9 cellular contexts compared by ENCODE assay signal in genomic region chr16:2539838-2540458, GRCh38. TPM values are rescaled to one million over a fixed set of nuclear protein-coding genes. Genes with fewer than 3 reads are reported as not detected.
DNase-seq lines count a peak whose midpoint lies in the region; ATAC-seq, FAIRE-seq and TF ChIP-seq lines count a peak whose summit lies in the region.
"Not testable (repeated sequence)": the region's sequence is repeated elsewhere in the genome, so short reads cannot be mapped to it uniquely, and the experiment has no call there.
"Had no signal": no experiment of that assay in that cellular context is flagged by ENCODE, and none has a peak within 500 bp of the region (broad histone marks: within the 10 kb centered on the region; RNA-seq: fewer than 3 reads in every experiment).

No MANE protein-coding gene starts in this region.

- ATAC-seq in K562, result peak; percentile 19; the same call in 1 of the 3 replicates

- H3K4me1 Mint-ChIP-seq in activated CD4-positive, alpha-beta memory T cell treated with anti-CD3 and anti-CD28 coated beads for 36 hours (ENCODE audit: low read depth), result peaks cover 41% of the 10 kb centered on the region

- DNase-seq in AG04449 (ENCODE audit: low read depth, low spot score); smooth muscle cell (lab: John Stamatoyannopoulos, UW; ENCODE audit: unreplicated experiment): not testable (repeated sequence)
- DNase-seq in GM12865 (ENCODE audit: low read depth) (peak; percentile 63), NCI-H82 (lab: John Stamatoyannopoulos, UW) (peak; percentile 30), K562 (ENCODE audit: extremely low read depth in 1 of 4, low spot score in 3 of 4) (peak in 1 of 4 experiments; percentile 42), fibroblast of pulmonary artery (ENCODE audit: low read depth) (peak; percentile 27), midbrain (lab: John Stamatoyannopoulos, UW) (peak; percentile 23)
- peak; percentile 66 for DNase-seq in activated CD4-positive, alpha-beta memory T cell treated with anti-CD3 and anti-CD28 coated beads for 36 hours

- H3K4me3 ChIP-seq in AG04449 (ENCODE audit: low read depth, low read length); GM12865 (ENCODE audit: low read depth, low read length); K562; fibroblast of pulmonary artery (replicated peaks; ENCODE audit: low read depth, low read length); smooth muscle cell: not testable (repeated sequence)

- peak; percentile 90 for FAIRE-seq in K562 (lab: Jason Lieb, UNC)

- not testable (repeated sequence) for H3K4me2 ChIP-seq in K562 (ENCODE audit: insufficient read depth, low read length); smooth muscle cell

- not testable (repeated sequence) for H3K27ac Mint-ChIP-seq in activated CD4-positive, alpha-beta memory T cell treated with anti-CD3 and anti-CD28 coated beads for 36 hours

- POLR2A ChIA-PET in AG04449 (lab: Yijun Ruan, JAX); activated CD4-positive, alpha-beta memory T cell treated with anti-CD3 and anti-CD28 coated beads for 36 hours (lab: Charles Lee); K562 (lab: Yijun Ruan, JAX): not testable (repeated sequence)

- intact Hi-C loops in activated CD4-positive, alpha-beta memory T cell treated with anti-CD3 and anti-CD28 coated beads for 36 hours (cut with micrococcal nuclease); K562 (cut with micrococcal nuclease): not testable (repeated sequence)

- WGBS in K562 (ENCODE audit: insufficient coverage, low coverage, missing lambda C conversion rate), result 82% methylated on average over 13 of the region's 15 CpGs
- 82% methylated on average over 15 of the region's 15 CpGs for WGBS in smooth muscle cell (ENCODE audit: low lambda C conversion rate)

- not testable (repeated sequence) for H3K9me3 ChIP-seq in K562 (replicated peaks; ENCODE audit: control insufficient read depth, insufficient read depth, low read depth, low read length); smooth muscle cell (replicated peaks; ENCODE audit: low read depth)

- TF ChIP-seq CTCF in AG04449 (IDR thresholded peaks at IDR 0.05; ENCODE audit: insufficient read depth, low read length, missing control alignments), result peak; percentile 42
- TF ChIP-seq CTCF in GM12865 (IDR thresholded peaks at IDR 0.05; ENCODE audit: insufficient read depth, low read depth, low read length, missing control alignments), result peak; percentile 43
- peak; percentile 22 to 44 (median 26); a peak in 2 of 6 replicates for TF ChIP-seq CTCF in K562 (IDR thresholded peaks at IDR 0.05 in 2 of 3, conservative IDR thresholded peaks at IDR 0.05 in 1 of 3; ENCODE audit: insufficient read depth in 2 of 3, low read depth in 1 of 3, low read length in 3 of 3)
- TF ChIP-seq CTCF in fibroblast of pulmonary artery (IDR thresholded peaks at IDR 0.05; ENCODE audit: low read length, missing control alignments), result peak; percentile 36
- TF ChIP-seq CTCF in smooth muscle cell (IDR thresholded peaks at IDR 0.05; ENCODE audit: borderline replicate concordance, insufficient read depth, poor library complexity, severe bottlenecking), result peak; percentile 39

- not testable (repeated sequence) for H3K27me3 Mint-ChIP-seq in activated CD4-positive, alpha-beta memory T cell treated with anti-CD3 and anti-CD28 coated beads for 36 hours

- not testable (repeated sequence) for H4K20me1 ChIP-seq in K562 (replicated peaks; ENCODE audit: control insufficient read depth, insufficient read depth, low read length)
- H4K20me1 ChIP-seq in smooth muscle cell (ENCODE audit: low read depth), result peaks cover 55% of the 10 kb centered on the region

- H3F3A ChIP-seq in smooth muscle cell (ENCODE audit: low read depth), result not testable (repeated sequence)

- CTCF ChIA-PET in AG04449 (lab: Yijun Ruan, JAX); activated CD4-positive, alpha-beta memory T cell treated with anti-CD3 and anti-CD28 coated beads for 36 hours (lab: Charles Lee); K562 (lab: Yijun Ruan, JAX; ENCODE audit: low intra/inter-chr PET ratio): not testable (repeated sequence)

- not testable (repeated sequence) for H3K9me1 ChIP-seq in K562 (ENCODE audit: control insufficient read depth, insufficient read depth, low read length)

- TF ChIP-seq RAD21 in K562 (CRISPR knock-in tag; conservative IDR thresholded peaks at IDR 0.05 in 1 of 2, IDR thresholded peaks at IDR 0.05 in 1 of 2), result not testable (repeated sequence)

- peaks cover 12 to 25% of the 10 kb centered on the region in 2 experiments; a peak in 4 of 5 replicates for H3K4me1 ChIP-seq in K562 (replicated peaks in 1 of 2; ENCODE audit: control insufficient read depth in 2 of 2, insufficient read depth in 2 of 2, low read length in 2 of 2)
- H3K4me1 ChIP-seq in smooth muscle cell (ENCODE audit: low read depth), result not testable (repeated sequence)

- peak overlapping the region; percentile 83 for H3K4me3 Mint-ChIP-seq in activated CD4-positive, alpha-beta memory T cell treated with anti-CD3 and anti-CD28 coated beads for 36 hours

- not testable (repeated sequence) for H3K9ac ChIP-seq in K562 (ENCODE audit: insufficient read depth in 1 of 2, low read depth in 2 of 2, low read length in 2 of 2); smooth muscle cell (ENCODE audit: low read depth)

- H3K27ac ChIP-seq in K562 (ENCODE audit: extremely low read depth, low read depth, low read length); smooth muscle cell (ENCODE audit: low read depth): not testable (repeated sequence)

- not testable (repeated sequence) for H3K9me3 Mint-ChIP-seq in activated CD4-positive, alpha-beta memory T cell treated with anti-CD3 and anti-CD28 coated beads for 36 hours

- peaks cover 16% of the 10 kb centered on the region; the same call in 2 of the 3 replicates for H3K36me3 ChIP-seq in K562 (ENCODE audit: control insufficient read depth, insufficient read depth, low read length)
- not testable (repeated sequence) for H3K36me3 ChIP-seq in smooth muscle cell (ENCODE audit: low read depth)

- TF ChIP-seq EP300 in K562 (IDR thresholded peaks at IDR 0.05; ENCODE audit: low read length), result not testable (repeated sequence)

- in situ Hi-C loops in K562 (cut with MboI), result loop anchor here (5.0 kb wide), 1 partner anchor 117 kb away; no protein-coding TSS in a partner anchor

- TF ChIP-seq POLR2A in K562 (conservative IDR thresholded peaks at IDR 0.05), result not testable (repeated sequence)

- not testable (repeated sequence) for H3K27me3 ChIP-seq in K562 (ENCODE audit: control insufficient read depth in 2 of 2, insufficient read depth in 2 of 2, low read length in 2 of 2); smooth muscle cell (ENCODE audit: low read depth)

- not testable (repeated sequence) for H3K36me3 Mint-ChIP-seq in activated CD4-positive, alpha-beta memory T cell treated with anti-CD3 and anti-CD28 coated beads for 36 hours

- H3K79me2 ChIP-seq in K562 (ENCODE audit: control insufficient read depth, insufficient read depth, low read length), result peaks cover 40% of the 10 kb centered on the region
- H3K79me2 ChIP-seq in smooth muscle cell (ENCODE audit: low read depth), result peaks cover 54% of the 10 kb centered on the region

- BruUV-seq in K562 (replicated peaks; lab: Mats Ljungman, UMichigan), result not testable (repeated sequence)

- H2AFZ ChIP-seq in K562 (ENCODE audit: low read depth, low read length); smooth muscle cell (ENCODE audit: low read depth): not testable (repeated sequence)

RNA-seq across cellular contexts. Expression of gene PDPK1, which starts 2.1 kb away (rescaled TPM):
- total RNA-seq in activated CD4-positive, alpha-beta memory T cell treated with anti-CD3 and anti-CD28 coated beads for 36 hours, result 10 to 100 TPM; 42.5 to 42.9 TPM
- 117 and 145 TPM in 2 replicates for total RNA-seq in K562 (2011; cell fraction: chromatin; rRNA removed; ENCODE audit: low replicate concordance)
- 53.9 and 57.6 TPM in 2 replicates for total RNA-seq in K562 (2011; cell fraction: nucleolus; rRNA removed)
- total RNA-seq in K562 (2011; cell fraction: nucleoplasm; rRNA removed), result 56.8 and 78.9 TPM in 2 replicates
- total RNA-seq in K562 (2014; rRNA removed), result 11.1 and 16.5 TPM in 2 replicates
- total RNA-seq in K562 (2014; rRNA removed; fragmentation: Illumina TruSeq; extraction: Trizol), result 18.7 and 20.4 TPM in 2 replicates
- total RNA-seq in K562 (2015; rRNA removed; fragmentation: Illumina TruSeq; extraction: Trizol), result 15.2 and 17.1 TPM in 2 replicates
- 37.2 and 38.9 TPM in 2 replicates for total RNA-seq in K562 (2021)
- 32.1 and 37.1 TPM in 2 replicates for polyA plus RNA-seq in K562 (2011; rRNA removed)
- 18.7 and 25.8 TPM in 2 replicates for polyA plus RNA-seq in K562 (2011; cell fraction: cytosol; rRNA removed)
- polyA plus RNA-seq in K562 (2011; cell fraction: nucleus; rRNA removed), result 31.1 and 36.8 TPM in 2 replicates
- 16.3 and 20.5 TPM in 2 replicates for polyA plus RNA-seq in K562 (2012)
- 30.3 and 32.4 TPM in 2 replicates for polyA plus RNA-seq in K562 (2014; fragmentation: Illumina TruSeq; extraction: Trizol)
- polyA plus RNA-seq in K562 (2014; fragmentation: Nextera tagmentation; extraction: Ambion mirVana), result 1 to 10 TPM; 4.0 to 4.6 TPM
- 21.3 and 22.3 TPM in 2 replicates for polyA plus RNA-seq in K562 (2014; rRNA removed)
- polyA minus RNA-seq in K562 (2011; rRNA and poly(A)+ RNA removed), result 40.3 and 44.0 TPM in 2 replicates
- polyA minus RNA-seq in K562 (2011; cell fraction: cytosol; rRNA and poly(A)+ RNA removed), result 13.6 and 19.9 TPM in 2 replicates
- 15.1 and 20.4 TPM in 2 replicates for polyA minus RNA-seq in K562 (2011; cell fraction: nucleus; rRNA and poly(A)+ RNA removed)
- 22.3 and 23.8 TPM in 2 replicates for total RNA-seq in smooth muscle cell
- 16.4 and 25.4 TPM in 2 replicates for polyA plus RNA-seq in smooth muscle cell

RNA-seq across cellular contexts. Expression of gene CEMP1, which starts 8.7 kb away (rescaled TPM):
- not detected for total RNA-seq in activated CD4-positive, alpha-beta memory T cell treated with anti-CD3 and anti-CD28 coated beads for 36 hours
- total RNA-seq in K562 (2011; cell fraction: chromatin; rRNA removed; ENCODE audit: low replicate concordance), result 0.21 TPM in 1 of 2 replicates, not detected in the other
- 0.39 and 0.83 TPM in 2 replicates for total RNA-seq in K562 (2011; cell fraction: nucleolus; rRNA removed)
- total RNA-seq in K562 (2011; cell fraction: nucleoplasm; rRNA removed), result not detected in 2 replicates
- total RNA-seq in K562 (2014; rRNA removed) (not detected in 2 replicates), K562 (2014; rRNA removed; fragmentation: Illumina TruSeq; extraction: Trizol) (not detected in 2 replicates), K562 (2015; rRNA removed; fragmentation: Illumina TruSeq; extraction: Trizol) (not detected in 2 replicates), K562 (2021) (not detected in 2 replicates), smooth muscle cell (not detected in 2 replicates)
- polyA plus RNA-seq in K562 (2011; rRNA removed) (not detected in 2 replicates), K562 (2014; fragmentation: Illumina TruSeq; extraction: Trizol) (not detected in 2 replicates), K562 (2014; fragmentation: Nextera tagmentation; extraction: Ambion mirVana) (under 1 TPM in 1 of 2 experiments, not detected in 1; 0.45 TPM), K562 (2014; rRNA removed) (0.05 TPM in 1 of 2 replicates, not detected in the other), smooth muscle cell (1.7 and 5.1 TPM in 2 replicates)
- polyA plus RNA-seq in K562 (2011; cell fraction: cytosol; rRNA removed), result not detected in 2 replicates
- polyA plus RNA-seq in K562 (2011; cell fraction: nucleus; rRNA removed), result 0.11 TPM in 1 of 2 replicates, not detected in the other
- 3.4 TPM in 1 of 2 replicates, not detected in the other for polyA plus RNA-seq in K562 (2012)
- polyA minus RNA-seq in K562 (2011; rRNA and poly(A)+ RNA removed), result not detected in 2 replicates
- not detected in 2 replicates for polyA minus RNA-seq in K562 (2011; cell fraction: cytosol; rRNA and poly(A)+ RNA removed)
- 0.13 and 0.33 TPM in 2 replicates for polyA minus RNA-seq in K562 (2011; cell fraction: nucleus; rRNA and poly(A)+ RNA removed)
- total RNA-seq: skeletal muscle tissue had no signal

RNA-seq across cellular contexts. Expression of gene AMDHD2, which starts 19.8 kb away (rescaled TPM):
- 10 to 100 TPM; 28.3 to 30.5 TPM for total RNA-seq in activated CD4-positive, alpha-beta memory T cell treated with anti-CD3 and anti-CD28 coated beads for 36 hours
- total RNA-seq in K562 (2011; cell fraction: chromatin; rRNA removed; ENCODE audit: low replicate concordance), result 56.1 and 256 TPM in 2 replicates
- total RNA-seq in K562 (2011; cell fraction: nucleolus; rRNA removed), result 207 and 245 TPM in 2 replicates
- 104 and 109 TPM in 2 replicates for total RNA-seq in K562 (2011; cell fraction: nucleoplasm; rRNA removed)
- total RNA-seq in K562 (2014; rRNA removed) (39.5 and 48.7 TPM in 2 replicates), K562 (2014; rRNA removed; fragmentation: Illumina TruSeq; extraction: Trizol) (2.0 and 3.6 TPM in 2 replicates), K562 (2015; rRNA removed; fragmentation: Illumina TruSeq; extraction: Trizol) (23.0 and 24.9 TPM in 2 replicates), K562 (2021) (42.3 and 55.1 TPM in 2 replicates), smooth muscle cell (12.0 and 15.7 TPM in 2 replicates)
- polyA plus RNA-seq in K562 (2011; rRNA removed) (11.7 and 19.0 TPM in 2 replicates), K562 (2014; fragmentation: Illumina TruSeq; extraction: Trizol) (10.1 and 18.1 TPM in 2 replicates), K562 (2014; fragmentation: Nextera tagmentation; extraction: Ambion mirVana) (under 1 TPM in 1 of 2 experiments, not detected in 1; 0.38 TPM), K562 (2014; rRNA removed) (54.4 and 56.9 TPM in 2 replicates), smooth muscle cell (14.2 and 20.8 TPM in 2 replicates)
- polyA plus RNA-seq in K562 (2011; cell fraction: cytosol; rRNA removed), result 12.6 and 34.7 TPM in 2 replicates
- polyA plus RNA-seq in K562 (2011; cell fraction: nucleus; rRNA removed), result 186 and 323 TPM in 2 replicates
- polyA plus RNA-seq in K562 (2012), result 37.8 and 57.1 TPM in 2 replicates
- polyA minus RNA-seq in K562 (2011; rRNA and poly(A)+ RNA removed), result 2.0 and 5.0 TPM in 2 replicates
- polyA minus RNA-seq in K562 (2011; cell fraction: cytosol; rRNA and poly(A)+ RNA removed), result 11.7 and 14.9 TPM in 2 replicates
- 48.8 and 59.8 TPM in 2 replicates for polyA minus RNA-seq in K562 (2011; cell fraction: nucleus; rRNA and poly(A)+ RNA removed)

RNA-seq across cellular contexts. Expression of gene ATP6V0C, which starts 26.2 kb away (rescaled TPM):
- total RNA-seq in activated CD4-positive, alpha-beta memory T cell treated with anti-CD3 and anti-CD28 coated beads for 36 hours, result 100 to 1,000 TPM; 111 to 115 TPM
- 30.3 and 91.0 TPM in 2 replicates for total RNA-seq in K562 (2011; cell fraction: chromatin; rRNA removed; ENCODE audit: low replicate concordance)
- 132 and 138 TPM in 2 replicates for total RNA-seq in K562 (2011; cell fraction: nucleolus; rRNA removed)
- 102 and 104 TPM in 2 replicates for total RNA-seq in K562 (2011; cell fraction: nucleoplasm; rRNA removed)
- total RNA-seq in K562 (2014; rRNA removed) (28.4 and 48.6 TPM in 2 replicates), K562 (2014; rRNA removed; fragmentation: Illumina TruSeq; extraction: Trizol) (10.2 and 10.8 TPM in 2 replicates), K562 (2015; rRNA removed; fragmentation: Illumina TruSeq; extraction: Trizol) (22.7 and 24.3 TPM in 2 replicates), K562 (2021) (213 and 228 TPM in 2 replicates), smooth muscle cell (50.5 and 99.2 TPM in 2 replicates)
- polyA plus RNA-seq in K562 (2011; rRNA removed) (7.1 and 14.1 TPM in 2 replicates), K562 (2014; fragmentation: Illumina TruSeq; extraction: Trizol) (44.5 and 83.3 TPM in 2 replicates), K562 (2014; fragmentation: Nextera tagmentation; extraction: Ambion mirVana) (1 to 10 TPM; 2.9 to 5.2 TPM), K562 (2014; rRNA removed) (63.0 and 66.3 TPM in 2 replicates), smooth muscle cell (207 and 265 TPM in 2 replicates)
- 28.4 and 49.5 TPM in 2 replicates for polyA plus RNA-seq in K562 (2011; cell fraction: cytosol; rRNA removed)
- polyA plus RNA-seq in K562 (2011; cell fraction: nucleus; rRNA removed), result 18.4 and 28.6 TPM in 2 replicates
- polyA plus RNA-seq in K562 (2012), result 228 and 237 TPM in 2 replicates
- polyA minus RNA-seq in K562 (2011; rRNA and poly(A)+ RNA removed), result 4.5 and 5.5 TPM in 2 replicates
- polyA minus RNA-seq in K562 (2011; cell fraction: cytosol; rRNA and poly(A)+ RNA removed), result 81.8 and 143 TPM in 2 replicates
- 8.2 and 10.8 TPM in 2 replicates for polyA minus RNA-seq in K562 (2011; cell fraction: nucleus; rRNA and poly(A)+ RNA removed)
